In genomic region chr2:197256771-197257170, GRCh38 we compare ENCODE assay signal across 11 cellular contexts. TPM values are rescaled to one million over a fixed set of nuclear protein-coding genes. Genes with fewer than 3 reads are reported as not detected.
DNase-seq lines count a peak whose midpoint lies in the region; ATAC-seq and TF ChIP-seq lines count a peak whose summit lies in the region.
"Had no signal": no experiment of that assay in that cellular context is flagged by ENCODE, and none has a peak within 500 bp of the region (broad histone marks: within the 10 kb centered on the region; RNA-seq: fewer than 3 reads in every experiment).

No MANE protein-coding gene starts in this region.

- H3K36me3 ChIP-seq in SU-DHL-6 (ENCODE audit: low read length) = 0 out of 2 replicates have a peak, but pooled peaks cover 4% of the 10 kb centered on the region
- H3K36me3 ChIP-seq in thymus (ENCODE audit: control insufficient read depth, insufficient read depth) = no peaks in the 10 kb centered on the region
- no peaks in the 10 kb centered on the region for H3K36me3 ChIP-seq in prostate gland
- H3K36me3 ChIP-seq in heart right ventricle = no peaks in the 10 kb centered on the region
- H3K36me3 ChIP-seq: tibial artery had no signal

- H3K9me3 Mint-ChIP-seq in activated T-cell treated with anti-CD3 and anti-CD28 coated beads, Interleukin-2, amount 50 U/mL, for 4 hours = peaks cover 6% of the 10 kb centered on the region
- H3K9me3 Mint-ChIP-seq in mesothelial cell of epicardium = no peaks in the 10 kb centered on the region

- H3K27ac ChIP-seq in SU-DHL-6 (ENCODE audit: low read depth, low read length) (peak overlapping the region; percentile 86), thymus (ENCODE audit: low read depth) (peak overlapping the region; percentile 92), prostate gland (no peak overlapping the region), heart right ventricle (peak overlapping the region in 1 of 10 donors; percentile 85)

- no peaks in the 10 kb centered on the region for H3K27me3 Mint-ChIP-seq in activated T-cell treated with anti-CD3 and anti-CD28 coated beads, Interleukin-2, amount 50 U/mL, for 4 hours (ENCODE audit: low read depth)
- H3K27me3 Mint-ChIP-seq in mesothelial cell of epicardium (ENCODE audit: low read depth) = no peaks in the 10 kb centered on the region

- H4K20me1 ChIP-seq in SU-DHL-6 (ENCODE audit: low read depth, low read length) = no peaks in the 10 kb centered on the region; the same call in 1 of the 2 replicates

- peak overlapping the region; percentile 51 for H3K9ac ChIP-seq in SU-DHL-6 (ENCODE audit: low read length)

- WGBS in thymus = 51% methylated on average over 2 of the region's 2 CpGs
- WGBS in prostate gland = 40% methylated on average over 2 of the region's 2 CpGs
- 58 to 67% methylated on average over 2 of the region's 2 CpGs for WGBS in heart right ventricle, 2 donors

- no peaks in the 10 kb centered on the region for H3K9me2 ChIP-seq in SU-DHL-6 (replicated peaks; ENCODE audit: insufficient read depth, low read length)

- TF ChIP-seq CTCF in SU-DHL-6 (IDR thresholded peaks at IDR 0.05; ENCODE audit: insufficient read depth, low read length, poor library complexity, severe bottlenecking) = no peak
- no peak for TF ChIP-seq CTCF in mesothelial cell of epicardium (IDR thresholded peaks at IDR 0.05; ENCODE audit: unreplicated experiment)
- no peak for TF ChIP-seq CTCF in prostate gland (IDR thresholded peaks at IDR 0.05)
- TF ChIP-seq CTCF in heart right ventricle (IDR thresholded peaks at IDR 0.05) = no peak

- H2AFZ ChIP-seq in SU-DHL-6 (ENCODE audit: low read depth, low read length, severe bottlenecking) = peak overlapping the region; percentile 15

- H3K4me1 ChIP-seq in thymus (ENCODE audit: control insufficient read depth, insufficient read depth, low read length) (peaks cover 19% of the 10 kb centered on the region), prostate gland (replicated peaks) (no peaks in the 10 kb centered on the region), heart right ventricle (peaks cover 0 to 75% (median 9%) of the 10 kb centered on the region in 9 donors)

- no peak for ATAC-seq in activated T-cell treated with anti-CD3 and anti-CD28 coated beads, Interleukin-2, amount 50 U/mL, for 4 hours
- ATAC-seq in HG03457 (IDR thresholded peaks at IDR 0.05; ENCODE audit: unreplicated experiment) (no peak), heart right ventricle (no peak)
- ATAC-seq: left colon had no signal

- H3K27me3 ChIP-seq in SU-DHL-6 (ENCODE audit: low read length) = no peaks in the 10 kb centered on the region
- no peaks in the 10 kb centered on the region for H3K27me3 ChIP-seq in thymus (ENCODE audit: control insufficient read depth, insufficient read depth)
- no peaks in the 10 kb centered on the region for H3K27me3 ChIP-seq in prostate gland (replicated peaks; ENCODE audit: insufficient read depth)
- no peaks in the 10 kb centered on the region for H3K27me3 ChIP-seq in heart right ventricle
- H3K27me3 ChIP-seq: tibial artery had no signal

- intact Hi-C loops in prostate gland (cut with DNase I) (loop anchor here (5.0 kb wide), 1 partner anchor 51 kb away; no protein-coding TSS in a partner anchor), heart right ventricle (cut with DNase I) (no loop called here)

- peak overlapping the region; percentile 79 for H3K4me2 ChIP-seq in SU-DHL-6 (ENCODE audit: low read depth, low read length, poor library complexity, severe bottlenecking)

- H3K9me3 ChIP-seq in SU-DHL-6 (ENCODE audit: insufficient read depth, low read length) (no peaks in the 10 kb centered on the region), thymus (ENCODE audit: control insufficient read depth) (no peaks in the 10 kb centered on the region), prostate gland (no peaks in the 10 kb centered on the region), heart right ventricle (no peaks in the 10 kb centered on the region)
- H3K9me3 ChIP-seq: tibial artery had no signal

- peaks cover 55% of the 10 kb centered on the region for H3K79me2 ChIP-seq in SU-DHL-6 (ENCODE audit: insufficient read depth, low read length)

- peaks cover 7% of the 10 kb centered on the region for H3K36me3 Mint-ChIP-seq in activated T-cell treated with anti-CD3 and anti-CD28 coated beads, Interleukin-2, amount 50 U/mL, for 4 hours (ENCODE audit: insufficient read depth)
- H3K36me3 Mint-ChIP-seq in mesothelial cell of epicardium = no peaks in the 10 kb centered on the region

- peak overlapping the region; percentile 39 for H3K4me3 ChIP-seq in SU-DHL-6 (ENCODE audit: insufficient read depth, low read length, poor library complexity, severe bottlenecking)
- H3K4me3 ChIP-seq in thymus (ENCODE audit: low read length) = peak overlapping the region; percentile 27
- H3K4me3 ChIP-seq in prostate gland = no peak overlapping the region
- no peak overlapping the region for H3K4me3 ChIP-seq in heart right ventricle
- H3K4me3 ChIP-seq: tibial artery had no signal

- H3K4me3 Mint-ChIP-seq in activated T-cell treated with anti-CD3 and anti-CD28 coated beads, Interleukin-2, amount 50 U/mL, for 4 hours = peak overlapping the region; percentile 76
- H3K4me3 Mint-ChIP-seq in mesothelial cell of epicardium = no peak overlapping the region

- TF ChIP-seq POLR2A in prostate gland (IDR thresholded peaks at IDR 0.05) = no peak

- no peak for DNase-seq in activated T-cell treated with anti-CD3 and anti-CD28 coated beads, Interleukin-2, amount 50 U/mL, for 4 hours
- no peak for DNase-seq in activated T-cell treated with anti-CD3 and anti-CD28 coated beads, Interleukin-2, amount 50 U/mL, for 48 hours
- DNase-seq in mesothelial cell of epicardium (ENCODE audit: low spot score in 2 of 2, unreplicated experiment in 2 of 2) = no peak
- DNase-seq in prostate gland (ENCODE audit: low spot score) = no peak
- no peak for DNase-seq in heart right ventricle
- DNase-seq: left colon, SIG-M5, tibial artery had no signal

- peaks cover 33% of the 10 kb centered on the region for H3F3A ChIP-seq in SU-DHL-6 (ENCODE audit: insufficient read depth)

- H3K4me1 Mint-ChIP-seq in activated T-cell treated with anti-CD3 and anti-CD28 coated beads, Interleukin-2, amount 50 U/mL, for 4 hours (ENCODE audit: low read depth) = peaks cover 75% of the 10 kb centered on the region
- H3K4me1 Mint-ChIP-seq in mesothelial cell of epicardium = peaks cover 19% of the 10 kb centered on the region

- H3K27ac Mint-ChIP-seq in mesothelial cell of epicardium = peak overlapping the region; percentile 64

RNA-seq across cellular contexts. Expression of gene ANKRD44, which starts 53.8 kb away (rescaled TPM):
- 10 to 100 TPM; 75.0 to 91.5 (median 78.3) TPM for total RNA-seq in activated T-cell treated with anti-CD3 and anti-CD28 coated beads, Interleukin-2, amount 50 U/mL, for 4 hours
- total RNA-seq in mesothelial cell of epicardium = 7.7 to 10.8 TPM (median 10.4 TPM) in 3 replicates
- 25.2 TPM for polyA plus RNA-seq in thymus
- 10 to 100 TPM in 1 of 2 donors, 1 to 10 TPM in 1; 6.0 to 11.2 TPM for total RNA-seq in prostate gland
- total RNA-seq in heart right ventricle = 10 to 100 TPM in 1 of 10 donors, 1 to 10 TPM in 9; 4.2 to 20.1 (median 7.3) TPM
- 1 to 10 TPM; 1.1 to 2.3 TPM for polyA plus RNA-seq in heart right ventricle

Comparison
In these comparisons a context has a peak if more than half of its experiments do, and no peak if none do; other contexts are left out.
1. H3K27ac ChIP-seq: peak in SU-DHL-6 (single experiment) and thymus (single experiment); none in prostate gland (0 of 2).
2. H3K4me3 ChIP-seq: peak in SU-DHL-6 (single experiment) and thymus (single experiment); none in prostate gland (0 of 2) and heart right ventricle (0 of 10).